30 cellular contexts compared by ENCODE assay signal in the genomic region with DNA sequence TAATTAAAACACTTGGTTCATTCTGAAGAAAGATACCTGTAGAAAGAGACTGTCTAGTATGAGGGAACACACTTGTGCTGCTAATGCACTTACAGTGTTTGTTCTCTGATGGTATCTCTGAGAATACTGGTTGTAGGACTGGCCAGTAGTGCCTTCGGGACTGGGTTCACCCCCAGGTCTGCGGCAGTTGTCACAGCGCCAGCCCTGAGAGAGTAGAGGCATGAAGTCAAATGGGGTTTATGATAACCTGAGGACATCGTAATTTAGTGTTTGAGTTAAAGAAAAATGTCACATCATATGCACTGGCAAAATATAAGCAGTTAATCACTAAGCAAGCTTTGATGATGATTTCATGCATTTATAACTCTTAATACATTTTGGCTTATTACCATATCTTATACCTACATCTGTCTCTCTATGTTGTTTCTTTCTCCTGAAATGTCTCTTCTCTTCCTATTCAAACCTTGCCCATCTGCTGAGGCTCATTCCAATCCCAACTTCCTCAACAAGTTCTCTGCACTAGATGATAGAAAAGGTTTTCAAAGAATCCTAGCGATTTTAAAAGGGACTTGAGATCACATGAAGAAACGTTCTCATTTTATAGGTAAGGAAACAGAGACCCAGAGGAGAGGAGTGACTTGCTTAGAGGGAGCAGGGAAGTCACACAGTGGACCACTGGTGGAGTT. TPM values are rescaled to one million over a fixed set of nuclear protein-coding genes. Genes with fewer than 3 reads are reported as not detected.
DNase-seq lines count a peak whose midpoint lies in the region; ATAC-seq, FAIRE-seq and TF ChIP-seq lines count a peak whose summit lies in the region.
"Had no signal": no experiment of that assay in that cellular context is flagged by ENCODE, and none has a peak within 500 bp of the region (broad histone marks: within the 10 kb centered on the region; RNA-seq: fewer than 3 reads in every experiment).

No MANE protein-coding gene starts in this region.

- peaks cover 36% of the 10 kb centered on the region for H4K20me1 ChIP-seq in HepG2 (ENCODE audit: insufficient read depth, low read length)

- no peak overlapping the region for H3K9ac ChIP-seq in HepG2 (ENCODE audit: insufficient read depth, low read depth, low read length)

- H3K79me2 ChIP-seq in HepG2 (ENCODE audit: insufficient read depth, low read length) = no peaks in the 10 kb centered on the region

- in situ Hi-C loops in HepG2 (cut with HindIII; ENCODE audit: extremely low pct_ligation_motif_present, low pct_unique_long_range_greater_than_20kb) = no loop called here

- no peak for TF ChIP-seq EP300 in HepG2 (IDR thresholded peaks at IDR 0.05; ENCODE audit: low read depth in 2 of 2, low read length in 2 of 2)
- no peak for TF ChIP-seq EP300 in HepG2 (CRISPR knock-in tag; IDR thresholded peaks at IDR 0.05; ENCODE audit: borderline replicate concordance)

- no peak; a peak in 2 of 4 replicates for TF ChIP-seq POLR2A in HepG2 (IDR thresholded peaks at IDR 0.05; ENCODE audit: insufficient read depth in 1 of 2, low read depth in 2 of 2, low read length in 2 of 2)

- POLR2A ChIA-PET in RWPE1 (lab: Yijun Ruan, JAX; ENCODE audit: low non-redundant PET) (no interaction called here), HepG2 (lab: Yijun Ruan, JAX) (interaction anchor here (0.5 kb wide), 1 partner anchor 432 kb away, joined by 3 read pairs; no protein-coding TSS in a partner anchor)

- H3K27ac ChIP-seq in RWPE1 (peak overlapping the region; percentile 20; the same call in 1 of the 2 replicates), HepG2 (ENCODE audit: extremely low read length, insufficient read depth, low read length) (no peak overlapping the region), tibial artery (no peak overlapping the region)
- H3K27ac ChIP-seq: ascending aorta, neutrophil, Peyer's patch, psoas muscle, SJCRH30, stomach, thyroid gland had no signal

- 80% methylated on average over 6 of the region's 6 CpGs for WGBS in HepG2 (ENCODE audit: low lambda C conversion rate)

- no peaks in the 10 kb centered on the region for H3K27me3 ChIP-seq in HepG2 (ENCODE audit: control insufficient read depth in 1 of 2, insufficient read depth in 2 of 2, low read length in 2 of 2)
- H3K27me3 ChIP-seq in tibial artery = no peaks in the 10 kb centered on the region
- H3K27me3 ChIP-seq: ascending aorta, MG63, neutrophil, Peyer's patch, SJCRH30, stomach, thyroid gland had no signal

- H3K27ac Mint-ChIP-seq in chondrocyte (ENCODE audit: unreplicated experiment) = peak overlapping the region; percentile 85
- H3K27ac Mint-ChIP-seq: activated CD8-positive, alpha-beta T cell treated with anti-CD3 and anti-CD28 coated beads for 36 hours; activated naive CD8-positive, alpha-beta T cell; activated T-helper 2 cell treated with anti-CD3 and anti-CD28 coated beads, Interferon-gamma antibody, Interleukin-2, Interleukin-4, amounts not matched to agents 10 μg/mL and 5 μg/mL and 100 μg/mL, durations not matched to agents 14 hours and 24 hours and 36 hours; memory B cell had no signal

- intact Hi-C loops in HepG2 (cut with micrococcal nuclease; ENCODE audit: unreplicated experiment) = no loop called here
- intact Hi-C loops in tibial artery (cut with DNase I; ENCODE audit: low total_unique reads) = no loop called here

- TF ChIP-seq CTCF in AG10803 (conservative IDR thresholded peaks at IDR 0.05; ENCODE audit: low read length) (no peak), RWPE1 (conservative IDR thresholded peaks at IDR 0.05; ENCODE audit: low read depth) (no peak), chondrocyte (IDR thresholded peaks at IDR 0.05) (no peak), HepG2 (CRISPR knock-in tag; IDR thresholded peaks at IDR 0.05) (no peak), tibial artery (IDR thresholded peaks at IDR 0.05) (no peak)

- H3K36me3 ChIP-seq in HepG2 (replicated peaks in 1 of 2; ENCODE audit: control insufficient read depth in 1 of 2, insufficient read depth in 2 of 2, low read length in 2 of 2) (peaks cover 34 to 63% of the 10 kb centered on the region in 2 experiments), tibial artery (peaks cover 64 to 85% (median 70%) of the 10 kb centered on the region in 3 donors)
- H3K36me3 ChIP-seq: neutrophil had no signal

- FAIRE-seq in HepG2 (lab: Jason Lieb, UNC) = no peak
- FAIRE-seq: A204.1 had no signal

- no peak for TF ChIP-seq RAD21 in HepG2 (CRISPR knock-in tag; IDR thresholded peaks at IDR 0.05)

- H3K36me3 Mint-ChIP-seq in chondrocyte (ENCODE audit: low read depth) = peaks cover 67% of the 10 kb centered on the region

- ATAC-seq in HepG2 = peak; percentile 3; the same call in 2 of the 3 replicates
- ATAC-seq: activated CD8-positive, alpha-beta T cell treated with anti-CD3 and anti-CD28 coated beads for 36 hours; left cardiac atrium; psoas muscle had no signal

- H3K9me3 ChIP-seq in HepG2 (ENCODE audit: low read length) (no peaks in the 10 kb centered on the region), tibial artery (no peaks in the 10 kb centered on the region)
- H3K9me3 ChIP-seq: ascending aorta, MG63, neutrophil, Peyer's patch, psoas muscle, SJCRH30, stomach, thyroid gland had no signal

- H3K4me3 Mint-ChIP-seq in chondrocyte (ENCODE audit: unreplicated experiment) = no peak overlapping the region
- H3K4me3 Mint-ChIP-seq: activated CD8-positive, alpha-beta T cell treated with anti-CD3 and anti-CD28 coated beads for 36 hours; activated naive CD8-positive, alpha-beta T cell; memory B cell; naive B cell had no signal

- H3K27me3 Mint-ChIP-seq in chondrocyte (ENCODE audit: low read depth) = no peaks in the 10 kb centered on the region
- H3K27me3 Mint-ChIP-seq: activated CD8-positive, alpha-beta T cell treated with anti-CD3 and anti-CD28 coated beads for 36 hours; activated naive CD8-positive, alpha-beta T cell; memory B cell; naive B cell had no signal

- H3K9me3 Mint-ChIP-seq in chondrocyte (ENCODE audit: low read depth) = no peaks in the 10 kb centered on the region
- H3K9me3 Mint-ChIP-seq: activated CD8-positive, alpha-beta T cell treated with anti-CD3 and anti-CD28 coated beads for 36 hours; activated T-helper 2 cell treated with anti-CD3 and anti-CD28 coated beads, Interferon-gamma antibody, Interleukin-2, Interleukin-4, amounts not matched to agents 10 μg/mL and 5 μg/mL and 100 μg/mL, durations not matched to agents 14 hours and 24 hours and 36 hours; memory B cell had no signal

- H2AFZ ChIP-seq in HepG2 (ENCODE audit: low read length) = no peak overlapping the region

- no peak overlapping the region for H3K4me2 ChIP-seq in HepG2 (ENCODE audit: low read depth, low read length)

- CTCF ChIA-PET in RWPE1 (lab: Yijun Ruan, JAX) = no interaction called here
- CTCF ChIA-PET in HepG2 (lab: Yijun Ruan, JAX; ENCODE audit: low intra/inter-chr PET ratio, low total read pairs) = no interaction called here

- peaks cover 77% of the 10 kb centered on the region for H3K4me1 Mint-ChIP-seq in chondrocyte (ENCODE audit: low read depth)

- H3K4me1 ChIP-seq in HepG2 (ENCODE audit: insufficient read depth, low read length) (no peaks in the 10 kb centered on the region), tibial artery (no peaks in the 10 kb centered on the region)
- H3K4me1 ChIP-seq: ascending aorta, Peyer's patch, psoas muscle, SJCRH30, stomach, thyroid gland had no signal

- DNase-seq in AG10803 (ENCODE audit: low read depth) (peak; percentile 38), RWPE1 (ENCODE audit: low spot score) (no peak), chondrocyte (ENCODE audit: low spot score) (no peak), HepG2 (ENCODE audit: low spot score) (no peak), activated gamma-delta T cell (lab: John Stamatoyannopoulos, UW) (no peak), NCI-H524 treated with DMSO at 0.1 percent for 48 hours (lab: John Stamatoyannopoulos, UW) (no peak), tibial artery (no peak)
- DNase-seq in activated CD4-positive, alpha-beta T cell treated with anti-CD3 and anti-CD28 coated beads for 4 hours = no peak
- DNase-seq: activated CD4-positive, CD25-positive, alpha-beta regulatory T cell treated with anti-CD3 and anti-CD28 coated beads, Interleukin-2, amount 50 U/mL, for 72 hours; activated CD8-positive, alpha-beta T cell treated with anti-CD3 and anti-CD28 coated beads for 36 hours; foreskin melanocyte; KBM-7; left cardiac atrium; MG63; naive B cell; NCI-H1417; NCI-H345; NCI-H748 treated with DMSO at 0.1 percent for 48 hours; Peyer's patch; psoas muscle; SJCRH30; stomach; T-helper 1 cell; thyroid gland had no signal

- no TSS peak for BruUV-seq in HepG2 (replicated peaks; lab: Mats Ljungman, UMichigan)

- no peak overlapping the region for H3K4me3 ChIP-seq in AG10803 (ENCODE audit: low read length)
- H3K4me3 ChIP-seq in HepG2 (replicated peaks in 1 of 3; ENCODE audit: insufficient read depth in 1 of 3, low read depth in 2 of 3, low read length in 3 of 3) = no peak overlapping the region
- no peak overlapping the region for H3K4me3 ChIP-seq in tibial artery
- H3K4me3 ChIP-seq: ascending aorta, MG63, Peyer's patch, psoas muscle, SJCRH30, stomach, thyroid gland had no signal

RNA-seq across cellular contexts. Expression of a gene that starts 50.2 kb away (rescaled TPM):
- total RNA-seq in chondrocyte (77.0 to 109 TPM (median 77.7 TPM) in 3 replicates), HepG2 (2016; rRNA removed; fragmentation: Illumina TruSeq; extraction: Trizol) (89.8 and 276 TPM in 2 replicates)
- total RNA-seq in HepG2 (2016; cell fraction: cytosol; rRNA removed; fragmentation: Illumina TruSeq; extraction: Trizol; ENCODE audit: low read depth) = 41.3 and 50.0 TPM in 2 replicates
- total RNA-seq in HepG2 (2016; cell fraction: insoluble cytoplasmic fraction; rRNA removed; fragmentation: Illumina TruSeq; extraction: Trizol) = 74.0 and 293 TPM in 2 replicates
- 89.3 and 106 TPM in 2 replicates for total RNA-seq in HepG2 (2016; cell fraction: membrane; rRNA removed; fragmentation: Illumina TruSeq; extraction: Trizol)
- 158 and 178 TPM in 2 replicates for total RNA-seq in HepG2 (2016; cell fraction: nucleus; rRNA removed; fragmentation: Illumina TruSeq; extraction: Trizol)
- polyA plus RNA-seq in HepG2 (2011; rRNA removed) = 140 and 146 TPM in 2 replicates
- 118 and 158 TPM in 2 replicates for polyA plus RNA-seq in HepG2 (2011; cell fraction: cytosol; rRNA removed)
- polyA plus RNA-seq in HepG2 (2011; cell fraction: nucleus; rRNA removed) = 146 and 172 TPM in 2 replicates
- polyA plus RNA-seq in HepG2 (2012) = 332 and 337 TPM in 2 replicates
- 84.7 and 87.1 TPM in 2 replicates for polyA plus RNA-seq in HepG2 (2016; cell fraction: cytosol; fragmentation: Illumina TruSeq; extraction: Trizol; ENCODE audit: low read depth)
- 500 and 505 TPM in 2 replicates for polyA plus RNA-seq in HepG2 (2016; cell fraction: insoluble cytoplasmic fraction; fragmentation: Illumina TruSeq; extraction: Trizol; ENCODE audit: low read depth)
- 128 and 133 TPM in 2 replicates for polyA plus RNA-seq in HepG2 (2016; cell fraction: membrane; fragmentation: Illumina TruSeq; extraction: Trizol; ENCODE audit: low read depth)
- 347 and 358 TPM in 2 replicates for polyA plus RNA-seq in HepG2 (2016; cell fraction: nucleus; fragmentation: Illumina TruSeq; extraction: Trizol; ENCODE audit: insufficient read depth, low read depth)
- 138 and 191 TPM in 2 replicates for polyA minus RNA-seq in HepG2 (2011; rRNA and poly(A)+ RNA removed; ENCODE audit: low replicate concordance)
- 177 and 194 TPM in 2 replicates for polyA minus RNA-seq in HepG2 (2011; cell fraction: cytosol; rRNA and poly(A)+ RNA removed)
- 127 and 162 TPM in 2 replicates for polyA minus RNA-seq in HepG2 (2011; cell fraction: nucleus; rRNA and poly(A)+ RNA removed)
